Comparison of ENCODE assay signal across 8 cellular contexts in the genomic region with DNA sequence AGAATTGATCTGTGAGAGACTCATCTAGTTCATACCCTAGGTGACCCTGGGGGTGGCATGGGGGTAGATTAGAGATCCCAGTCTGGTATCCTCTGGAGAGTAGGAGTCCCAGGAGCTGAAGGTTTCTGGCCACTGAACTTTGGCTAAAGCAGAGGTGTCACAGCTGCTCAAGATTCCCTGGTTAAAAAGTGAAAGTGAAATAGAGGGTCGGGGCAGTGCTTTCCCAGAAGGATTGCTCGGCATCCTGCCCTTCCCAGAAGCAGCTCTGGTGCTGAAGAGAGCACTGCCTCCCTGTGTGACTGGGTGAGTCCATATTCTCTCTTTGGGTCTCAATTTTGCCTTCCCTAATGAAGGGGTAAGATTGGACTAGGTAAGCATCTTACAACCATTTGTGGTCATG. TPM values are rescaled to one million over a fixed set of nuclear protein-coding genes. Genes with fewer than 3 reads are reported as not detected.
DNase-seq lines count a peak whose midpoint lies in the region; ATAC-seq, FAIRE-seq and TF ChIP-seq lines count a peak whose summit lies in the region.
"Had no signal": no experiment of that assay in that cellular context is flagged by ENCODE, and none has a peak within 500 bp of the region (broad histone marks: within the 10 kb centered on the region; RNA-seq: fewer than 3 reads in every experiment).

No MANE protein-coding gene starts in this region.

- no peaks in the 10 kb centered on the region for H3K9me3 Mint-ChIP-seq in stimulated activated naive CD8-positive, alpha-beta T cell treated with anti-CD3 and anti-CD28 coated beads, Interleukin-15, amount 100 ng/mL, for 72 hours

- H3K36me3 ChIP-seq in adipocyte (ENCODE audit: control insufficient read depth, insufficient read depth, low read length, severe bottlenecking) (peaks cover 28% of the 10 kb centered on the region), kidney (ENCODE audit: control insufficient read depth in 1 of 2, insufficient read depth in 2 of 2, low read length in 2 of 2) (peaks cover 16 to 22% of the 10 kb centered on the region in 2 donors)

- H3K27me3 ChIP-seq in adipocyte (replicated peaks; ENCODE audit: control insufficient read depth, insufficient read depth, low read length): no peaks in the 10 kb centered on the region

- H3K9me3 ChIP-seq in adipocyte (ENCODE audit: control insufficient read depth, low read length) (no peaks in the 10 kb centered on the region), kidney (ENCODE audit: control insufficient read depth in 1 of 2, low read length in 2 of 2) (no peaks in the 10 kb centered on the region)

- intact Hi-C loops in kidney (cut with DNase I): no loop called here

- FAIRE-seq in kidney (lab: Jason Lieb, UNC): no peak

- peak overlapping the region; percentile 25 for H3K4me3 ChIP-seq in adipocyte (ENCODE audit: low read length)
- peak overlapping the region; percentile 35 to 49 for H3K4me3 ChIP-seq in kidney (ENCODE audit: low read length in 2 of 2)

- H3K9ac ChIP-seq in adipocyte (ENCODE audit: low read length) (peak overlapping the region; percentile 20), kidney (ENCODE audit: low read length in 2 of 2) (peak overlapping the region in 1 of 2 donors; percentile 31)

- DNase-seq in adipocyte (ENCODE audit: low read depth) (peak; percentile 32), kidney (peak; percentile 80), KG1 (lab: John Stamatoyannopoulos, UW) (no peak), DMS53 treated with DMSO at 0.1 percent for 48 hours (lab: John Stamatoyannopoulos, UW; ENCODE audit: unreplicated experiment) (no peak)
- no peak for DNase-seq in stimulated activated naive CD8-positive, alpha-beta T cell treated with anti-CD3 and anti-CD28 coated beads, Interleukin-15, amount 100 ng/mL, for 72 hours
- DNase-seq: retina had no signal

- no peak for TF ChIP-seq CTCF in kidney (IDR thresholded peaks at IDR 0.05; ENCODE audit: borderline replicate concordance, extremely low read depth, insufficient read depth)

- H3K4me1 Mint-ChIP-seq in stimulated activated naive CD8-positive, alpha-beta T cell treated with anti-CD3 and anti-CD28 coated beads, Interleukin-15, amount 100 ng/mL, for 72 hours: peaks cover 30% of the 10 kb centered on the region

- peak overlapping the region; percentile 69 to 76 for H3K4me3 Mint-ChIP-seq in stimulated activated naive CD8-positive, alpha-beta T cell treated with anti-CD3 and anti-CD28 coated beads, Interleukin-15, amount 100 ng/mL, for 72 hours

- ATAC-seq in HG02610 (IDR thresholded peaks at IDR 0.05; ENCODE audit: unreplicated experiment) (peak; percentile 10), GM21447 (IDR thresholded peaks at IDR 0.05; ENCODE audit: unreplicated experiment) (no peak)
- ATAC-seq in stimulated activated naive CD8-positive, alpha-beta T cell treated with anti-CD3 and anti-CD28 coated beads, Interleukin-15, amount 100 ng/mL, for 72 hours: no peak

- H3K27me3 Mint-ChIP-seq in stimulated activated naive CD8-positive, alpha-beta T cell treated with anti-CD3 and anti-CD28 coated beads, Interleukin-15, amount 100 ng/mL, for 72 hours: no peaks in the 10 kb centered on the region

- H3K4me1 ChIP-seq in adipocyte (ENCODE audit: control insufficient read depth, insufficient read depth, low read length): peaks cover 9% of the 10 kb centered on the region
- peaks cover 12 to 15% of the 10 kb centered on the region in 2 donors for H3K4me1 ChIP-seq in kidney (ENCODE audit: control insufficient read depth in 1 of 2, insufficient read depth in 1 of 2, low read depth in 1 of 2, low read length in 2 of 2)

- peak overlapping the region; percentile 89 to 97 for H3K27ac Mint-ChIP-seq in stimulated activated naive CD8-positive, alpha-beta T cell treated with anti-CD3 and anti-CD28 coated beads, Interleukin-15, amount 100 ng/mL, for 72 hours

- H3K27ac ChIP-seq in kidney (ENCODE audit: low read depth in 2 of 2, low read length in 2 of 2): peak overlapping the region; percentile 52 to 89

RNA-seq across cellular contexts. Expression of gene IL18BP, which starts 0.7 kb away (rescaled TPM):
- 19.5 TPM for total RNA-seq in kidney
- polyA plus RNA-seq in kidney (ENCODE audit: insufficient read depth, low read depth, low replicate concordance): 21.1 TPM

Comparison
In these comparisons a context has a peak if more than half of its experiments do, and no peak if none do; other contexts are left out.
1. DNase-seq: peak in adipocyte (single experiment) and kidney (single experiment); none in stimulated activated naive CD8-positive, alpha-beta T cell treated with anti-CD3 and anti-CD28 coated beads, Interleukin-15, amount 100 ng/mL, for 72 hours (0 of 2), KG1 (single experiment) and DMS53 treated with DMSO at 0.1 percent for 48 hours (single experiment).